8 cellular contexts compared by ENCODE assay signal in the genomic region with DNA sequence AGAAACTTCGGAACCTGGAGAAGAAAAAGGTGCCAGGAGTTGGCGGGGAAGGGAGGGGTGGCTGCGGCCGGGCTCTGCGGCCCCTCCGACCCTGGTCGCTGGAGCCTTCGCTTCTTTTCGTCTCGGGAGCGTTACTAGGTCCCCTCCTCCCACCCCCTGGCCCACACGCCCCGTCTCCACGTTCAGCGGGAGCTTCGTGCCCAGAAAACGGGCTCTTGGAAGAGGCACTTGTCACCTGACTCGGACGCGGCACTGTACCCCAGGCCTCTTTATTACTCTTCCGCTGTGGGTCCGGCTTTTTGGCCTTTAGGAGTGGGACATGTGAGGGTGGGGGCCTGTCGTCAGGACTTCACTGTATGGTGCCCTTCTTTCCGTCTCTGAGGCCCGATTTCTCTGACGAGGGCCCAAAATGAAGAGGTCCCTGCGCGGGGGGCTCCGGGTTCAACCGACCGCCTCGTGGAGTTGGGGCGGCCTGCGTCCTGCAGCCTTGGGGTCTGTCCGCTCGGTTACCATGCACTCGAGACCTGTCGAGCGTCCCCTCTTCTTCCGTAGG. TPM values are rescaled to one million over a fixed set of nuclear protein-coding genes. Genes with fewer than 3 reads are reported as not detected.
DNase-seq lines count a peak whose midpoint lies in the region; ATAC-seq and TF ChIP-seq lines count a peak whose summit lies in the region.

No MANE protein-coding gene starts in this region.

- H3K4me1 ChIP-seq in breast epithelium (peaks cover 0 to 12% of the 10 kb centered on the region in 2 donors), liver (ENCODE audit: control insufficient read depth in 4 of 4, insufficient read depth in 4 of 4, low read length in 3 of 4) (peaks cover 5 to 45% (median 39%) of the 10 kb centered on the region in 4 donors)

- no peak for TF ChIP-seq POLR2A in breast epithelium (IDR thresholded peaks at IDR 0.05)

- TF ChIP-seq CTCF in breast epithelium (IDR thresholded peaks at IDR 0.05) (no peak), liver (IDR thresholded peaks at IDR 0.05; ENCODE audit: low read depth, low read length, missing input control) (no peak), GM10248 (IDR thresholded peaks at IDR 0.05; ENCODE audit: control extremely low read depth, extremely low read depth, low read depth, missing control alignments) (no peak)

- in situ Hi-C loops in SK-MEL-5 (cut with HindIII; ENCODE audit: low pct_unique_long_range_greater_than_20kb, low sequenced_read_pairs) = no loop called here

- ATAC-seq in Right ventricle myocardium inferior (no peak), HG02885 (IDR thresholded peaks at IDR 0.05; ENCODE audit: poor library complexity, unreplicated experiment) (no peak)

- POLR2A ChIA-PET in GM10248 (lab: Yijun Ruan, JAX) = interaction anchor here (0.5 to 0.6 kb wide), 2 partner anchors 10 to 14 kb away, joined by 3 to 5 read pairs; no protein-coding TSS in a partner anchor

- H3K4me3 ChIP-seq in breast epithelium (peak overlapping the region; percentile 79 to 99 (median 88)), liver (ENCODE audit: low read depth in 1 of 3, low read length in 3 of 3) (peak overlapping the region; percentile 95 to 100 (median 97))

- intact Hi-C loops in Right ventricle myocardium inferior (cut with DNase I) (loop anchor here (5.0 kb wide), 3 partner anchors 55 to 305 kb away; partner anchors contain the start of gene ABTB2), cardiac septum (cut with DNase I) (no loop called here), breast epithelium (cut with DNase I; ENCODE audit: low total_unique reads) (loop anchor here (1.0 kb wide), 1 partner anchor 56 kb away; no protein-coding TSS in a partner anchor)

- H3K27me3 ChIP-seq in breast epithelium (no peaks in the 10 kb centered on the region), liver (ENCODE audit: control insufficient read depth in 4 of 4, insufficient read depth in 4 of 4, low read length in 3 of 4) (no peaks in the 10 kb centered on the region)

- WGBS in liver = under 1% methylated on average over 40 of the region's 40 CpGs

- H3K36me3 ChIP-seq in breast epithelium (no peaks in the 10 kb centered on the region), liver (ENCODE audit: control insufficient read depth in 4 of 4, insufficient read depth in 3 of 4, low read depth in 1 of 4, low read length in 3 of 4) (no peaks in the 10 kb centered on the region)

- H3K27ac ChIP-seq in breast epithelium = peak overlapping the region; percentile 98 to 100
- H3K27ac ChIP-seq in liver (ENCODE audit: low read depth in 1 of 2, low read length in 2 of 2) = peak overlapping the region; percentile 97 to 99

- H3K9me3 ChIP-seq in breast epithelium (no peaks in the 10 kb centered on the region), liver (ENCODE audit: control insufficient read depth in 4 of 4, low read length in 3 of 4) (no peaks in the 10 kb centered on the region)

- peak overlapping the region; percentile 90 to 99 for H3K9ac ChIP-seq in liver (ENCODE audit: low read depth in 1 of 2, low read length in 2 of 2)

- TF ChIP-seq RAD21 in liver (IDR thresholded peaks at IDR 0.05) = no peak

- CTCF ChIA-PET in GM10248 (lab: Yijun Ruan, JAX) = no interaction called here

- DNase-seq in Right ventricle myocardium inferior (ENCODE audit: missing footprints) (peak; percentile 71), cardiac septum (ENCODE audit: low spot score) (no peak), SK-MEL-5 (ENCODE audit: low read depth, low spot score) (peak; percentile 13), breast epithelium (ENCODE audit: low spot score in 2 of 2) (no peak), GM10248 (ENCODE audit: extremely low spot score) (no peak)
- peak; percentile 24 for DNase-seq in stimulated activated CD8-positive, alpha-beta memory T cell treated with anti-CD3 and anti-CD28 coated beads, Interleukin-12 subunit alpha, Interleukin-12 subunit beta, amount 100 ng/mL, for 4 hours (ENCODE audit: low read depth)

TF ChIP-seq in liver, 16 proteins besides CTCF, POLR2A, EP300 and RAD21:
- TF ChIP-seq RXRA (IDR thresholded peaks at IDR 0.05) (no peak), HNF4A (conservative IDR thresholded peaks at IDR 0.05) (no peak), SP1 (IDR thresholded peaks at IDR 0.05) (no peak), NR2F2 (IDR thresholded peaks at IDR 0.05) (no peak), JUND (IDR thresholded peaks at IDR 0.05) (no peak)
- TF ChIP-seq, protein P1, sequence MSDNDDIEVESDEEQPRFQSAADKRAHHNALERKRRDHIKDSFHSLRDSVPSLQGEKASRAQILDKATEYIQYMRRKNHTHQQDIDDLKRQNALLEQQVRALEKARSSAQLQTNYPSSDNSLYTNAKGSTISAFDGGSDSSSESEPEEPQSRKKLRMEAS (IDR thresholded peaks at IDR 0.05) = no peak
- TF ChIP-seq, protein P2, sequence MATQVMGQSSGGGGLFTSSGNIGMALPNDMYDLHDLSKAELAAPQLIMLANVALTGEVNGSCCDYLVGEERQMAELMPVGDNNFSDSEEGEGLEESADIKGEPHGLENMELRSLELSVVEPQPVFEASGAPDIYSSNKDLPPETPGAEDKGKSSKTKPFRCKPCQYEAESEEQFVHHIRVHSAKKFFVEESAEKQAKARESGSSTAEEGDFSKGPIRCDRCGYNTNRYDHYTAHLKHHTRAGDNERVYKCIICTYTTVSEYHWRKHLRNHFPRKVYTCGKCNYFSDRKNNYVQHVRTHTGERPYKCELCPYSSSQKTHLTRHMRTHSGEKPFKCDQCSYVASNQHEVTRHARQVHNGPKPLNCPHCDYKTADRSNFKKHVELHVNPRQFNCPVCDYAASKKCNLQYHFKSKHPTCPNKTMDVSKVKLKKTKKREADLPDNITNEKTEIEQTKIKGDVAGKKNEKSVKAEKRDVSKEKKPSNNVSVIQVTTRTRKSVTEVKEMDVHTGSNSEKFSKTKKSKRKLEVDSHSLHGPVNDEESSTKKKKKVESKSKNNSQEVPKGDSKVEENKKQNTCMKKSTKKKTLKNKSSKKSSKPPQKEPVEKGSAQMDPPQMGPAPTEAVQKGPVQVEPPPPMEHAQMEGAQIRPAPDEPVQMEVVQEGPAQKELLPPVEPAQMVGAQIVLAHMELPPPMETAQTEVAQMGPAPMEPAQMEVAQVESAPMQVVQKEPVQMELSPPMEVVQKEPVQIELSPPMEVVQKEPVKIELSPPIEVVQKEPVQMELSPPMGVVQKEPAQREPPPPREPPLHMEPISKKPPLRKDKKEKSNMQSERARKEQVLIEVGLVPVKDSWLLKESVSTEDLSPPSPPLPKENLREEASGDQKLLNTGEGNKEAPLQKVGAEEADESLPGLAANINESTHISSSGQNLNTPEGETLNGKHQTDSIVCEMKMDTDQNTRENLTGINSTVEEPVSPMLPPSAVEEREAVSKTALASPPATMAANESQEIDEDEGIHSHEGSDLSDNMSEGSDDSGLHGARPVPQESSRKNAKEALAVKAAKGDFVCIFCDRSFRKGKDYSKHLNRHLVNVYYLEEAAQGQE (IDR thresholded peaks at IDR 0.05) = no peak

RNA-seq across cellular contexts. Expression of gene CAPRIN1, which starts 1.2 kb away (rescaled TPM):
- 120 TPM for total RNA-seq in Right ventricle myocardium inferior
- 108 TPM for total RNA-seq in cardiac septum
- 172 and 176 TPM in 2 replicates for total RNA-seq in SK-MEL-5 (2014; rRNA removed; shearing (Covaris generic))
- 197 and 236 TPM in 2 replicates for polyA plus RNA-seq in SK-MEL-5 (2015; cell fraction: cytosol; rRNA removed)
- polyA plus RNA-seq in SK-MEL-5 (2015; cell fraction: nucleus; rRNA removed) = 166 and 201 TPM in 2 replicates
- 100 to 1,000 TPM; 148 to 198 (median 167) TPM for total RNA-seq in breast epithelium
- 100 to 1,000 TPM in 1 of 2 donors, 10 to 100 TPM in 1; 78.4 to 112 TPM for total RNA-seq in liver
- polyA plus RNA-seq in liver = 10 to 100 TPM; 19.5 to 34.6 TPM

RNA-seq across cellular contexts. Expression of gene NAT10, which starts 52.7 kb away (rescaled TPM):
- 22.8 TPM for total RNA-seq in Right ventricle myocardium inferior
- total RNA-seq in cardiac septum = 23.2 TPM
- total RNA-seq in SK-MEL-5 (2014; rRNA removed; shearing (Covaris generic)) = 38.0 and 43.3 TPM in 2 replicates
- 44.1 and 60.8 TPM in 2 replicates for polyA plus RNA-seq in SK-MEL-5 (2015; cell fraction: cytosol; rRNA removed)
- polyA plus RNA-seq in SK-MEL-5 (2015; cell fraction: nucleus; rRNA removed) = 62.5 and 81.0 TPM in 2 replicates
- total RNA-seq in breast epithelium = 10 to 100 TPM; 22.6 to 41.0 (median 31.5) TPM
- total RNA-seq in liver = 10 to 100 TPM; 13.5 to 13.6 TPM
- 10 to 100 TPM in 1 of 2 donors, 1 to 10 TPM in 1; 9.1 to 14.0 TPM for polyA plus RNA-seq in liver

Comparison
In these comparisons a context has a peak if more than half of its experiments do, and no peak if none do; other contexts are left out.
1. DNase-seq: peak in Right ventricle myocardium inferior (single experiment), SK-MEL-5 (single experiment) and stimulated activated CD8-positive, alpha-beta memory T cell treated with anti-CD3 and anti-CD28 coated beads, Interleukin-12 subunit alpha, Interleukin-12 subunit beta, amount 100 ng/mL, for 4 hours (single experiment); none in cardiac septum (single experiment), breast epithelium (0 of 2) and GM10248 (single experiment).